Comparison of ENCODE assay signal across 8 cellular contexts in the genomic region with DNA sequence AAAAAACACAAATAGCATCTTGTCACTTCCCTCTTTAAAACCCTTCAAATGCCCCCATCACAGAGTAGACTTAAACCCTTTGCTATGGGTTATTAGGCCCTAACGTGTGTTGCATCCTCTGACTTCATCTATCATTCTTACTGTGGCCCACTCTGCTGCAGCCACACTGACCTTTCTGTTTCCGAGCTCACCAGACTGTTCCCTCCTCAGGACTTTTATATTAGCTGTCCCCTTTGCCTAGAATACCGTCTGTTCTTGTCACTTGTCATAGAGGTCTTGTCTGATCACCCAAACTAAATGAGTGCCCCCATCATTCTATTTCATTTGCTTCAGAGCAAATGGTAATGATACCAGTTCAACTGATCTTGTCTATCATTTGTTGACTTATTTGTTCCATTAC. TPM values are rescaled to one million over a fixed set of nuclear protein-coding genes. Genes with fewer than 3 reads are reported as not detected.
DNase-seq lines count a peak whose midpoint lies in the region; ATAC-seq and TF ChIP-seq lines count a peak whose summit lies in the region.

No MANE protein-coding gene starts in this region.

- H3K4me3 Mint-ChIP-seq in H9 (peak overlapping the region; percentile 97 to 98), WTC11 (peak overlapping the region; percentile 98)

- peak overlapping the region; percentile 57; the same call in 1 of the 2 replicates for H3K14ac ChIP-seq in H9 (ENCODE audit: insufficient read depth, low read length)

- no peak overlapping the region for H2AK5ac ChIP-seq in H9 (ENCODE audit: insufficient read length, low read length)

- H2BK15ac ChIP-seq in H9 (ENCODE audit: low read depth, low read length), result no peak overlapping the region

- H3K23me2 ChIP-seq in H9 (ENCODE audit: insufficient read length, low read depth, low read length, poor library complexity, severe bottlenecking), result peaks cover 16% of the 10 kb centered on the region

- H3K79me1 ChIP-seq in H9 (ENCODE audit: insufficient read depth, low read depth, low read length, poor library complexity, severe bottlenecking), result no peaks in the 10 kb centered on the region

- CTCF ChIA-PET in WTC11 (lab: Charles Lee), result interaction anchor here (0.8 to 3.9 kb wide), 8 partner anchors 14 to 262 kb away, joined by 3 to 27 read pairs (median 4); no protein-coding TSS in a partner anchor

- no peak overlapping the region for H3K56ac ChIP-seq in H9 (ENCODE audit: insufficient read length, low read depth, low read length)

- H2BK120ac ChIP-seq in H9 (ENCODE audit: low read depth, low read length, poor library complexity, severe bottlenecking), result no peak overlapping the region

- no peak overlapping the region for H3T11ph ChIP-seq in H9 (ENCODE audit: low read length)

- H3K27me3 ChIP-seq in H9 (ENCODE audit: insufficient read depth, low read length), result no peaks in the 10 kb centered on the region
- H3K27me3 ChIP-seq in right cardiac atrium (ENCODE audit: control insufficient read depth, insufficient read depth), result no peaks in the 10 kb centered on the region

- no peak overlapping the region for H2BK5ac ChIP-seq in H9 (ENCODE audit: insufficient read length, low read length)

- peak overlapping the region; percentile 60 for H3K4me3 ChIP-seq in right cardiac atrium (ENCODE audit: low read length)
- H3K4me3 ChIP-seq in skin epidermis, result peak overlapping the region; percentile 64 to 91 (median 86)

- POLR2A ChIA-PET in WTC11 (lab: Charles Lee), result interaction anchor here (1.5 to 2.5 kb wide), 4 partner anchors 20 to 49 kb away, joined by 4 to 22 read pairs (median 11); no protein-coding TSS in a partner anchor

- H3K4ac ChIP-seq in H9 (ENCODE audit: low read depth, low read length), result no peak overlapping the region

- H3K18ac ChIP-seq in H9 (ENCODE audit: insufficient read length, low read depth, low read length), result peak overlapping the region; percentile 43

- H3K27ac ChIP-seq in H9 (ENCODE audit: insufficient read length, low read depth, low read length), result peak overlapping the region; percentile 86
- peak overlapping the region; percentile 96 for H3K27ac ChIP-seq in right cardiac atrium (ENCODE audit: low read length)
- peak overlapping the region; percentile 90 to 100 (median 97) for H3K27ac ChIP-seq in skin epidermis

- H3K4me1 ChIP-seq in H9 (ENCODE audit: insufficient read depth, low read length) (peaks cover 7% of the 10 kb centered on the region; the same call in 1 of the 2 replicates), right cardiac atrium (ENCODE audit: control insufficient read depth, insufficient read depth, low read length) (peaks cover 10% of the 10 kb centered on the region)

- no peak overlapping the region for H4K8ac ChIP-seq in H9 (replicated peaks; ENCODE audit: insufficient read length, low read depth, low read length)

- H3K9ac ChIP-seq in H9 (ENCODE audit: extremely low read depth, insufficient read length, low read length), result peak overlapping the region; percentile 61

- H3K79me2 ChIP-seq in H9 (ENCODE audit: insufficient read depth, low read length), result peaks cover 26% of the 10 kb centered on the region

- H3K27ac Mint-ChIP-seq in H9 (peak overlapping the region; percentile 98 to 99 (median 98); a peak in 6 of 7 replicates), WTC11 (peak overlapping the region; percentile 99)

- no peaks in the 10 kb centered on the region for H3K9me3 Mint-ChIP-seq in H9
- no peaks in the 10 kb centered on the region for H3K9me3 Mint-ChIP-seq in WTC11

- peak overlapping the region; percentile 13 for H4K5ac ChIP-seq in H9 (ENCODE audit: insufficient read length, low read depth, low read length)

- ATAC-seq in WTC11, result no peak
- ATAC-seq in right cardiac atrium, result no peak

- H3K36me3 Mint-ChIP-seq in H9 (ENCODE audit: insufficient read depth in 1 of 3, low read depth in 3 of 3) (peaks cover 0 to 19% (median 0%) of the 10 kb centered on the region in 3 experiments; a peak in 3 of 7 replicates), WTC11 (no peaks in the 10 kb centered on the region)

- no peak overlapping the region for H2AFZ ChIP-seq in H9 (ENCODE audit: low read length)

- no peaks in the 10 kb centered on the region for H4K20me1 ChIP-seq in H9 (ENCODE audit: control insufficient read depth, insufficient read depth, insufficient read length)

- H3K4me2 ChIP-seq in H9 (ENCODE audit: insufficient read depth, insufficient read length, low read length), result peak overlapping the region; percentile 61

- H3K9me3 ChIP-seq in H9 (ENCODE audit: control insufficient read depth, low read depth, low read length) (no peaks in the 10 kb centered on the region), right cardiac atrium (ENCODE audit: control insufficient read depth, low read length) (no peaks in the 10 kb centered on the region)

- H3K23ac ChIP-seq in H9 (ENCODE audit: insufficient read length, low read depth, low read length), result no peak overlapping the region

- TF ChIP-seq CTCF in H9 (conservative IDR thresholded peaks at IDR 0.05) (no peak), WTC11 (IDR thresholded peaks at IDR 0.05) (no peak)

- H3K27me3 Mint-ChIP-seq in H9 (ENCODE audit: low read depth) (no peaks in the 10 kb centered on the region), WTC11 (ENCODE audit: low read depth) (no peaks in the 10 kb centered on the region)

- H4K91ac ChIP-seq in H9 (ENCODE audit: insufficient read length, low read depth, low read length), result no peak overlapping the region

- intact Hi-C loops in right cardiac atrium (cut with DNase I), result no loop called here
- intact Hi-C loops in posterior cingulate gyrus (cut with DNase I), result loop anchor here (1.0 kb wide), 1 partner anchor 19 kb away; no protein-coding TSS in a partner anchor

- H2BK12ac ChIP-seq in H9 (ENCODE audit: insufficient read length, low read depth, low read length), result no peak overlapping the region

- no peak overlapping the region for H2BK20ac ChIP-seq in H9 (ENCODE audit: low read depth, low read length, poor library complexity, severe bottlenecking)

- WGBS in H9 (ENCODE audit: extremely low coverage, insufficient read length, low lambda C conversion rate), result no CpG with 5 or more reads among the region's 3 CpGs
- WGBS in right cardiac atrium, result 25% methylated on average over 3 of the region's 3 CpGs

- DNase-seq in H9 (no peak), WTC11 (ENCODE audit: low spot score) (no peak), right cardiac atrium (no peak), posterior cingulate gyrus (no peak), hippocampal formation (lab: John Stamatoyannopoulos, UW) (no peak), AG20443 (ENCODE audit: low spot score) (no peak)
- no peak for DNase-seq in activated CD4-positive, CD25-positive, alpha-beta regulatory T cell (lab: John Stamatoyannopoulos, UW)

- peaks cover 50 to 64% of the 10 kb centered on the region in 2 experiments for H3K4me1 Mint-ChIP-seq in H9
- peaks cover 50% of the 10 kb centered on the region for H3K4me1 Mint-ChIP-seq in WTC11

TF ChIP-seq in WTC11, 78 proteins besides CTCF, POLR2A, EP300 and RAD21 (continues in another document):
- TF ChIP-seq, protein P1, sequence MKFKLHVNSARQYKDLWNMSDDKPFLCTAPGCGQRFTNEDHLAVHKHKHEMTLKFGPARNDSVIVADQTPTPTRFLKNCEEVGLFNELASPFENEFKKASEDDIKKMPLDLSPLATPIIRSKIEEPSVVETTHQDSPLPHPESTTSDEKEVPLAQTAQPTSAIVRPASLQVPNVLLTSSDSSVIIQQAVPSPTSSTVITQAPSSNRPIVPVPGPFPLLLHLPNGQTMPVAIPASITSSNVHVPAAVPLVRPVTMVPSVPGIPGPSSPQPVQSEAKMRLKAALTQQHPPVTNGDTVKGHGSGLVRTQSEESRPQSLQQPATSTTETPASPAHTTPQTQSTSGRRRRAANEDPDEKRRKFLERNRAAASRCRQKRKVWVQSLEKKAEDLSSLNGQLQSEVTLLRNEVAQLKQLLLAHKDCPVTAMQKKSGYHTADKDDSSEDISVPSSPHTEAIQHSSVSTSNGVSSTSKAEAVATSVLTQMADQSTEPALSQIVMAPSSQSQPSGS (CRISPR knock-in tag; IDR thresholded peaks at IDR 0.05; ENCODE audit: borderline replicate concordance, low read depth), result no peak
- TF ChIP-seq NFE2L1 (CRISPR knock-in tag; IDR thresholded peaks at IDR 0.05) (no peak), JUN (CRISPR knock-in tag; IDR thresholded peaks at IDR 0.05) (no peak), TP53 (CRISPR knock-in tag; IDR thresholded peaks at IDR 0.05) (no peak), GTF2I (CRISPR knock-in tag; conservative IDR thresholded peaks at IDR 0.05) (no peak), ZNF416 (CRISPR knock-in tag; IDR thresholded peaks at IDR 0.05) (no peak), ZNF396 (CRISPR knock-in tag; IDR thresholded peaks at IDR 0.05; ENCODE audit: borderline replicate concordance) (no peak)
- TF ChIP-seq, protein P2, sequence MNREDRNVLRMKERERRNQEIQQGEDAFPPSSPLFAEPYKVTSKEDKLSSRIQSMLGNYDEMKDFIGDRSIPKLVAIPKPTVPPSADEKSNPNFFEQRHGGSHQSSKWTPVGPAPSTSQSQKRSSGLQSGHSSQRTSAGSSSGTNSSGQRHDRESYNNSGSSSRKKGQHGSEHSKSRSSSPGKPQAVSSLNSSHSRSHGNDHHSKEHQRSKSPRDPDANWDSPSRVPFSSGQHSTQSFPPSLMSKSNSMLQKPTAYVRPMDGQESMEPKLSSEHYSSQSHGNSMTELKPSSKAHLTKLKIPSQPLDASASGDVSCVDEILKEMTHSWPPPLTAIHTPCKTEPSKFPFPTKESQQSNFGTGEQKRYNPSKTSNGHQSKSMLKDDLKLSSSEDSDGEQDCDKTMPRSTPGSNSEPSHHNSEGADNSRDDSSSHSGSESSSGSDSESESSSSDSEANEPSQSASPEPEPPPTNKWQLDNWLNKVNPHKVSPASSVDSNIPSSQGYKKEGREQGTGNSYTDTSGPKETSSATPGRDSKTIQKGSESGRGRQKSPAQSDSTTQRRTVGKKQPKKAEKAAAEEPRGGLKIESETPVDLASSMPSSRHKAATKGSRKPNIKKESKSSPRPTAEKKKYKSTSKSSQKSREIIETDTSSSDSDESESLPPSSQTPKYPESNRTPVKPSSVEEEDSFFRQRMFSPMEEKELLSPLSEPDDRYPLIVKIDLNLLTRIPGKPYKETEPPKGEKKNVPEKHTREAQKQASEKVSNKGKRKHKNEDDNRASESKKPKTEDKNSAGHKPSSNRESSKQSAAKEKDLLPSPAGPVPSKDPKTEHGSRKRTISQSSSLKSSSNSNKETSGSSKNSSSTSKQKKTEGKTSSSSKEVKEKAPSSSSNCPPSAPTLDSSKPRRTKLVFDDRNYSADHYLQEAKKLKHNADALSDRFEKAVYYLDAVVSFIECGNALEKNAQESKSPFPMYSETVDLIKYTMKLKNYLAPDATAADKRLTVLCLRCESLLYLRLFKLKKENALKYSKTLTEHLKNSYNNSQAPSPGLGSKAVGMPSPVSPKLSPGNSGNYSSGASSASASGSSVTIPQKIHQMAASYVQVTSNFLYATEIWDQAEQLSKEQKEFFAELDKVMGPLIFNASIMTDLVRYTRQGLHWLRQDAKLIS (CRISPR knock-in tag; IDR thresholded peaks at IDR 0.05; ENCODE audit: borderline replicate concordance), result no peak

RNA-seq across cellular contexts. Expression of gene FEM1B, which starts 0.9 kb away (rescaled TPM):
- total RNA-seq in H9 (2021) (77.9 and 83.3 TPM in 2 replicates), WTC11 (2021) (59.7 to 64.8 TPM (median 62.4 TPM) in 3 replicates), right cardiac atrium (10 to 100 TPM; 53.5 to 86.9 (median 57.4) TPM)
- 13.8 TPM for polyA plus RNA-seq in right cardiac atrium

RNA-seq across cellular contexts. Expression of gene CLN6, which starts 47.1 kb away (rescaled TPM):
- total RNA-seq in H9 (2021), result 68.7 and 71.9 TPM in 2 replicates
- 50.2 to 52.2 TPM (median 50.8 TPM) in 3 replicates for total RNA-seq in WTC11 (2021)
- 1 to 10 TPM; 7.0 to 8.9 (median 7.7) TPM for total RNA-seq in right cardiac atrium
- polyA plus RNA-seq in right cardiac atrium, result 6.8 TPM
